In genomic region chr20:62062661-62063600, GRCh38 we compare ENCODE assay signal across 9 cellular contexts. TPM values are rescaled to one million over a fixed set of nuclear protein-coding genes. Genes with fewer than 3 reads are reported as not detected.
DNase-seq lines count a peak whose midpoint lies in the region; ATAC-seq, FAIRE-seq and TF ChIP-seq lines count a peak whose summit lies in the region.
"Had no signal": no experiment of that assay in that cellular context is flagged by ENCODE, and none has a peak within 500 bp of the region (broad histone marks: within the 10 kb centered on the region; RNA-seq: fewer than 3 reads in every experiment).

No MANE protein-coding gene starts in this region.

- H3K4me1 ChIP-seq in GM12878 (ENCODE audit: control insufficient read depth, insufficient read depth, low read length) = peaks cover 9% of the 10 kb centered on the region

- DNase-seq in AML-193 (lab: John Stamatoyannopoulos, UW) = peak; percentile 34 to 53
- no peak for DNase-seq in HFFc6
- DNase-seq in GM12878 (ENCODE audit: low read depth, low spot score) = no peak
- DNase-seq in naive thymus-derived CD8-positive, alpha-beta T cell = no peak
- DNase-seq in glomerular visceral epithelial cell (ENCODE audit: extremely low spot score) = no peak
- DNase-seq in NCI-H1436 treated with DMSO at 0.1 percent for 48 hours (lab: John Stamatoyannopoulos, UW) = no peak
- DNase-seq in putamen (ENCODE audit: low spot score) = no peak

- H3K79me2 ChIP-seq in GM12878 (ENCODE audit: control insufficient read depth, insufficient read depth, low read length) = peaks cover 36% of the 10 kb centered on the region

- no peaks in the 10 kb centered on the region for H3K9me3 ChIP-seq in GM12878 (replicated peaks; ENCODE audit: control insufficient read depth, insufficient read depth, low read length)

- no peak for TF ChIP-seq RAD21 in GM12878 (IDR thresholded peaks at IDR 0.05; ENCODE audit: insufficient read depth, low read depth, low read length)

- POLR2A ChIA-PET in GM12878 (lab: Charles Lee) = interaction anchor here (0.6 to 1.6 kb wide), 4 partner anchors 40 to 61 kb away, joined by 3 to 4 read pairs (median 4); partner anchors contain the start of gene LSM14B
- POLR2A ChIA-PET in naive thymus-derived CD8-positive, alpha-beta T cell (lab: Charles Lee) = interaction anchor here (0.7 to 1.7 kb wide), 6 partner anchors 30 to 80 kb away, joined by 3 to 6 read pairs (median 4); partner anchors contain the start of genes PSMA7 and SS18L1

- H3K27me3 Mint-ChIP-seq in HFFc6 (ENCODE audit: insufficient read depth) = peaks cover 6% of the 10 kb centered on the region
- H3K27me3 Mint-ChIP-seq in naive thymus-derived CD8-positive, alpha-beta T cell = no peaks in the 10 kb centered on the region

- no peaks in the 10 kb centered on the region; a peak in 1 of 4 replicates for H3K36me3 ChIP-seq in GM12878 (ENCODE audit: control insufficient read depth in 2 of 2, insufficient read depth in 2 of 2, low read length in 1 of 2)

- TF ChIP-seq POLR2A in GM12878 (IDR thresholded peaks at IDR 0.05; ENCODE audit: low read depth, low read length) = 0 out of 2 replicates have a peak, but pooled peaks have one; percentile 15

- ATAC-seq in GM12878 (no peak), HG03520 (IDR thresholded peaks at IDR 0.05; ENCODE audit: unreplicated experiment) (no peak)
- no peak for ATAC-seq in naive thymus-derived CD8-positive, alpha-beta T cell

- WGBS in GM12878 (ENCODE audit: insufficient coverage, insufficient replicate concordance, low lambda C conversion rate, missing lambda C conversion rate) = 86% methylated on average over 28 of the region's 28 CpGs

- no peaks in the 10 kb centered on the region for H3K9me3 Mint-ChIP-seq in HFFc6
- H3K9me3 Mint-ChIP-seq in naive thymus-derived CD8-positive, alpha-beta T cell = no peaks in the 10 kb centered on the region

- no peak for TF ChIP-seq EP300 in GM12878 (IDR thresholded peaks at IDR 0.05; ENCODE audit: borderline replicate concordance in 1 of 2, control insufficient read depth in 1 of 2, low read depth in 2 of 2, low read length in 2 of 2)

- no peaks in the 10 kb centered on the region for H3K27me3 ChIP-seq in GM12878 (replicated peaks in 1 of 2; ENCODE audit: control insufficient read depth in 2 of 2, insufficient read depth in 2 of 2, low read length in 1 of 2)

- SMC1A ChIA-PET in GM12878 (lab: Charles Lee; ENCODE audit: uncharacterized antibody, unreplicated experiment) = no interaction called here

- no peak overlapping the region for H2AFZ ChIP-seq in GM12878 (ENCODE audit: control insufficient read depth, low read depth, low read length)

- no peak for FAIRE-seq in GM12878 (lab: Jason Lieb, UNC)
- FAIRE-seq: G401.6 had no signal

- 0 out of 2 replicates have a peak, but pooled peaks cover 4% of the 10 kb centered on the region for H4K20me1 ChIP-seq in GM12878 (ENCODE audit: control insufficient read depth, insufficient read depth)

- peak overlapping the region; percentile 55; the same call in 1 of the 2 replicates for H3K4me3 ChIP-seq in GM12878

- BruUV-seq in GM12878 (replicated peaks; lab: Mats Ljungman, UMichigan) = TSS peak; percentile 75

- peaks cover 29% of the 10 kb centered on the region for H3K4me1 Mint-ChIP-seq in HFFc6 (ENCODE audit: low read depth)
- H3K4me1 Mint-ChIP-seq in naive thymus-derived CD8-positive, alpha-beta T cell = peaks cover 39 to 68% (median 66%) of the 10 kb centered on the region in 4 donors

- RAD21 ChIA-PET in GM12878 (lab: Charles Lee; ENCODE audit: unreplicated experiment) = no interaction called here

- peak overlapping the region; percentile 80; the same call in 1 of the 2 replicates for H3K4me3 Mint-ChIP-seq in HFFc6
- H3K4me3 Mint-ChIP-seq in naive thymus-derived CD8-positive, alpha-beta T cell = peak overlapping the region; percentile 51 to 89 (median 72)

- in situ Hi-C loops in GM12878 (cut with MboI) = no loop called here

- CTCF ChIA-PET in GM12878 (lab: Yijun Ruan, JAX) = no interaction called here

- H3K36me3 Mint-ChIP-seq in HFFc6 (ENCODE audit: low read depth) = no peaks in the 10 kb centered on the region
- H3K36me3 Mint-ChIP-seq in naive thymus-derived CD8-positive, alpha-beta T cell = peaks cover 0 to 5% (median 0%) of the 10 kb centered on the region in 3 donors

- H3K4me2 ChIP-seq in GM12878 (ENCODE audit: control insufficient read depth, insufficient read depth) = peak overlapping the region; percentile 31; the same call in 1 of the 2 replicates

- no peak overlapping the region for H3K27ac ChIP-seq in GM12878 (ENCODE audit: control insufficient read depth, insufficient read depth)

- H3K27ac Mint-ChIP-seq in HFFc6 = no peak overlapping the region
- peak overlapping the region in 8 of 10 donors; percentile 25 to 85 (median 57) for H3K27ac Mint-ChIP-seq in naive thymus-derived CD8-positive, alpha-beta T cell

- no peak overlapping the region for H3K9ac ChIP-seq in GM12878 (ENCODE audit: control insufficient read depth, insufficient read depth, low read length)

- TF ChIP-seq CTCF in HFFc6 (IDR thresholded peaks at IDR 0.05) = no peak
- no peak for TF ChIP-seq CTCF in GM12878 (IDR thresholded peaks at IDR 0.05 in 2 of 3, conservative IDR thresholded peaks at IDR 0.05 in 1 of 3; ENCODE audit: control insufficient read depth in 2 of 3, extremely low read depth in 1 of 3, insufficient read depth in 1 of 3, low read depth in 3 of 3, low read length in 3 of 3)

- intact Hi-C loops in GM12878 (cut with micrococcal nuclease; ENCODE audit: unreplicated experiment) = loop anchor here (5.0 kb wide), 1 partner anchor 79 kb away; the partner anchor contains the start of genes PSMA7 and SS18L1

TF ChIP-seq in GM12878, 131 proteins besides CTCF, POLR2A, EP300 and RAD21:
- no peak for TF ChIP-seq ZNF622 (IDR thresholded peaks at IDR 0.05)
- TF ChIP-seq SRF (IDR thresholded peaks at IDR 0.05; ENCODE audit: low read depth in 2 of 2, low read length in 2 of 2) = no peak
- TF ChIP-seq SMAD1 (IDR thresholded peaks at IDR 0.05; ENCODE audit: low read depth, partially characterized antibody) = no peak
- no peak for TF ChIP-seq POU2F2 (IDR thresholded peaks at IDR 0.05; ENCODE audit: borderline replicate concordance, low read depth, low read length)
- TF ChIP-seq ZBED1 (IDR thresholded peaks at IDR 0.05; ENCODE audit: borderline replicate concordance) = no peak
- no peak for TF ChIP-seq NFIC (IDR thresholded peaks at IDR 0.05; ENCODE audit: low read depth, low read length)

RNA-seq across cellular contexts. Expression of gene TAF4, which starts 2.8 kb away (rescaled TPM):
- 10 to 100 TPM in 3 of 6 experiments, 1 to 10 TPM in 3; 9.4 to 11.7 (median 9.9) TPM for total RNA-seq in HFFc6 (2021; fragmentation: NEBNext Ultra II Directional; extraction: Animal tissue kit (Norgen Biotek cat#: 25700))
- 31.6 and 34.9 TPM in 2 replicates for total RNA-seq in GM12878 (2013; cell fraction: nucleolus; rRNA removed)
- 2.6 and 3.4 TPM in 2 replicates for total RNA-seq in GM12878 (2014; rRNA removed)
- total RNA-seq in GM12878 (2014; rRNA removed; fragmentation: Illumina TruSeq; extraction: Trizol) = 3.7 and 4.2 TPM in 2 replicates
- total RNA-seq in GM12878 (2021) = 16.9 and 19.5 TPM in 2 replicates
- 3.3 TPM for polyA plus RNA-seq in GM12878 (2011; ENCODE audit: low read depth)
- polyA plus RNA-seq in GM12878 (2011; rRNA removed) = 3.4 and 3.5 TPM in 2 replicates
- polyA plus RNA-seq in GM12878 (2011; cell fraction: cytosol; rRNA removed) = 4.7 and 5.4 TPM in 2 replicates
- 9.1 and 18.4 TPM in 2 replicates for polyA plus RNA-seq in GM12878 (2011; cell fraction: nucleus; rRNA removed)
- 8.3 and 9.1 TPM in 2 replicates for polyA plus RNA-seq in GM12878 (2012)
- polyA plus RNA-seq in GM12878 (2014; fragmentation: Illumina TruSeq; extraction: Trizol) = 10.8 and 11.0 TPM in 2 replicates
- 1 to 10 TPM in 1 of 2 experiments, under 1 TPM in 1; 0.39 to 1.0 TPM for polyA plus RNA-seq in GM12878 (2014; fragmentation: Nextera tagmentation; extraction: Ambion mirVana)
- 7.7 and 9.1 TPM in 2 replicates for polyA plus RNA-seq in GM12878 (2014; rRNA removed)
- 1 to 10 TPM; 1.6 to 1.7 TPM for polyA plus RNA-seq in GM12878 (2016; fragmentation: Nextera tagmentation; extraction: Ambion mirVana)
- 2.9 and 4.8 TPM in 2 replicates for polyA minus RNA-seq in GM12878 (2011; rRNA and poly(A)+ RNA removed)
- polyA minus RNA-seq in GM12878 (2011; cell fraction: cytosol; rRNA and poly(A)+ RNA removed) = 14.2 and 18.0 TPM in 2 replicates
- polyA minus RNA-seq in GM12878 (2011; cell fraction: nucleus; rRNA and poly(A)+ RNA removed) = 3.1 and 10.1 TPM in 2 replicates
- total RNA-seq in naive thymus-derived CD8-positive, alpha-beta T cell = 10 to 100 TPM; 39.0 to 41.5 TPM
- polyA plus RNA-seq in naive thymus-derived CD8-positive, alpha-beta T cell = 1 to 10 TPM in 2 of 3 donors, under 1 TPM in 1; 0.31 to 1.6 (median 1.4) TPM

RNA-seq across cellular contexts. Expression of gene LSM14B, which starts 59.3 kb away (rescaled TPM):
- 10 to 100 TPM; 40.4 to 42.7 (median 40.9) TPM for total RNA-seq in HFFc6 (2021; fragmentation: NEBNext Ultra II Directional; extraction: Animal tissue kit (Norgen Biotek cat#: 25700))
- total RNA-seq in GM12878 (2013; cell fraction: nucleolus; rRNA removed) = 29.3 TPM in 2 replicates
- total RNA-seq in GM12878 (2014; rRNA removed) = 18.0 and 18.9 TPM in 2 replicates
- 13.3 and 16.2 TPM in 2 replicates for total RNA-seq in GM12878 (2014; rRNA removed; fragmentation: Illumina TruSeq; extraction: Trizol)
- total RNA-seq in GM12878 (2021) = 34.3 and 34.9 TPM in 2 replicates
- 10.6 TPM for polyA plus RNA-seq in GM12878 (2011; ENCODE audit: low read depth)
- polyA plus RNA-seq in GM12878 (2011; rRNA removed) = 25.5 and 33.2 TPM in 2 replicates
- polyA plus RNA-seq in GM12878 (2011; cell fraction: cytosol; rRNA removed) = 30.6 and 42.4 TPM in 2 replicates
- polyA plus RNA-seq in GM12878 (2011; cell fraction: nucleus; rRNA removed) = 49.4 and 55.9 TPM in 2 replicates
- polyA plus RNA-seq in GM12878 (2012) = 26.7 and 32.9 TPM in 2 replicates
- polyA plus RNA-seq in GM12878 (2014; fragmentation: Illumina TruSeq; extraction: Trizol) = 8.9 and 15.1 TPM in 2 replicates
- 1 to 10 TPM in 1 of 2 experiments, under 1 TPM in 1; 0.56 to 1.8 TPM for polyA plus RNA-seq in GM12878 (2014; fragmentation: Nextera tagmentation; extraction: Ambion mirVana)
- polyA plus RNA-seq in GM12878 (2014; rRNA removed) = 29.6 and 30.3 TPM in 2 replicates
- polyA plus RNA-seq in GM12878 (2016; fragmentation: Nextera tagmentation; extraction: Ambion mirVana) = 1 to 10 TPM in 1 of 2 experiments, under 1 TPM in 1; 0.79 to 1.4 TPM
- 25.7 and 36.1 TPM in 2 replicates for polyA minus RNA-seq in GM12878 (2011; rRNA and poly(A)+ RNA removed)
- polyA minus RNA-seq in GM12878 (2011; cell fraction: cytosol; rRNA and poly(A)+ RNA removed) = 15.6 and 16.8 TPM in 2 replicates
- 12.8 and 25.0 TPM in 2 replicates for polyA minus RNA-seq in GM12878 (2011; cell fraction: nucleus; rRNA and poly(A)+ RNA removed)
- total RNA-seq in naive thymus-derived CD8-positive, alpha-beta T cell = 10 to 100 TPM; 53.5 to 55.8 TPM
- 1 to 10 TPM; 1.5 to 2.4 (median 2.4) TPM for polyA plus RNA-seq in naive thymus-derived CD8-positive, alpha-beta T cell

Comparison
In these comparisons a context has a peak if more than half of its experiments do, and no peak if none do; other contexts are left out.
1. DNase-seq: peak in AML-193 (2 of 2); none in HFFc6 (single experiment), GM12878 (single experiment), naive thymus-derived CD8-positive, alpha-beta T cell (0 of 10), glomerular visceral epithelial cell (single experiment), NCI-H1436 treated with DMSO at 0.1 percent for 48 hours (single experiment) and putamen (single experiment).